ENCODE assay signal across 22 cellular contexts in genomic region chr6:135531954-135532490, GRCh38.
"Had no signal": no experiment of that assay in that cellular context is flagged by ENCODE, and none has a peak within 500 bp of the region (broad histone marks: within the 10 kb centered on the region; RNA-seq: fewer than 3 reads in every experiment).

No MANE protein-coding gene starts in this region.

- H3K9me3 ChIP-seq: colonic mucosa, ovary, right atrium auricular region, sigmoid colon, stomach, thoracic aorta, transverse colon had no signal

- ATAC-seq: foreskin keratinocyte, left colon, left ventricle myocardium superior had no signal

- H3K4me3 ChIP-seq: colonic mucosa, lung, ovary, right atrium auricular region, sigmoid colon, skin epidermis, stomach, thoracic aorta, transverse colon had no signal

- H3K36me3 ChIP-seq: colonic mucosa, ovary, right atrium auricular region, sigmoid colon, stomach, thoracic aorta, transverse colon had no signal

- H3K9me3 Mint-ChIP-seq: endodermal cell had no signal

- H3K27me3 ChIP-seq: colonic mucosa, foreskin keratinocyte, ovary, right atrium auricular region, sigmoid colon, stomach, transverse colon had no signal

- H3K4me1 ChIP-seq: colonic mucosa, foreskin keratinocyte, right atrium auricular region, sigmoid colon had no signal

- H3K4me3 Mint-ChIP-seq: endodermal cell had no signal

- H3K27ac Mint-ChIP-seq: endodermal cell had no signal

- H3K27ac ChIP-seq: colonic mucosa, foreskin keratinocyte, ovary, right atrium auricular region, sigmoid colon, skin epidermis, stomach, thoracic aorta, transverse colon had no signal

- DNase-seq: colonic mucosa; dermis blood vessel endothelial cell; endodermal cell; erythroblast; foreskin keratinocyte; kidney; left colon; left ventricle myocardium superior; mesenchymal stem cell; midbrain; ovary; sigmoid colon; stimulated activated CD4-positive, alpha-beta T cell treated with anti-CD3 and anti-CD28 coated beads, Interleukin-2, amount 100 ng/mL, for 24 hours; stimulated activated CD4-positive, alpha-beta T cell treated with anti-CD3 and anti-CD28 coated beads, Interleukin-4, amount 100 ng/mL, for 4 hours; stimulated activated naive CD4-positive, alpha-beta T cell; stomach; substantia nigra; transverse colon had no signal
